In the genomic region with DNA sequence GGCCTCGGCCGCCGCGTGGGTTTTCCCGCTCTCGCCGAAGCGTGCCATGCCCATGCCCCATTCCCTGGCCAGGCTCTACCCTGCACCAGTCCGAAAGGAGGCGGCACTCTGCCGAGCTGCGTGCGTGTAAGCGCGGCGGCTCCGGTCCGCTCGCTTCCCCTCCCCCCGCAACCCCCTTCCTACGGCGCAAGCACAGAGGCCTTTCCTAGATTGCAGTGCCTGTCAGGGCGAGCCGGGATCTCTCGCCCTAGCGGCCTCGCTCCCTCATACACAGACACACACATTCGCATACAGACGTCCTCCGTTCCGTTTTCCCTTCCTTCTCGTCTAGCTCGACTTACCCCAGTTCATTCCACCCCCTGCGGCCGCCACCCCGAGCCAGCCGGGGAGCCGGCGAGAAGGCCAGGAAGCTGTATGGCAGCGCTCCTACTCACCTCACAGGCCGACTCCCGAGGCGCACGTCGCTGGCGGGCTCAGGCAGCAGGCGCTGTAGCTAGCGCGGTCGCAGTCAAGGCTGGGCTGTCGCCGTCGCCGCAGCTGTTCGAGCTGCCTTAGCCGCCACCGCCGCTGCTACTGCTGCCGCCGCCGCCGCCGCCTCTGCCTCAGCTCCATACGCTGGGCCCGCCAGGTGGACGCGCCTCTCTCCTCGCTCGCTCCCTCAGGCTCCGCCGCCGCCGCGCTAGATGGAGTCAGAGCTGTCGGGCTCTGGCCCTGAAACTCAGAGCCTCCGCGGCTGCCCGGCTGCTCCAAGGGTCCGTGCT, we compare ENCODE assay signal across 8 cellular contexts. TPM values are rescaled to one million over a fixed set of nuclear protein-coding genes. Genes with fewer than 3 reads are reported as not detected.
A peak's percentile ranks its signal among the peaks of the same experiment; 100 is the strongest.
DNase-seq lines count a peak whose midpoint lies in the region; ATAC-seq and TF ChIP-seq lines count a peak whose summit lies in the region.

No MANE protein-coding gene starts in this region.

- peaks cover 6% of the 10 kb centered on the region for H3K4me1 Mint-ChIP-seq in stimulated activated effector memory CD8-positive, alpha-beta T cell treated with anti-CD3 and anti-CD28 coated beads, Interleukin-12 subunit alpha, Interleukin-12 subunit beta, amount 100 ng/mL, for 72 hours

- TF ChIP-seq CTCF in VCaP (conservative IDR thresholded peaks at IDR 0.05): no peak
- no peak for TF ChIP-seq CTCF in coronary artery (IDR thresholded peaks at IDR 0.05)
- no peak for TF ChIP-seq CTCF in lower lobe of right lung (IDR thresholded peaks at IDR 0.05)

- peak overlapping the region; percentile 82 for H3K4me3 Mint-ChIP-seq in stimulated activated effector memory CD8-positive, alpha-beta T cell treated with anti-CD3 and anti-CD28 coated beads, Interleukin-12 subunit alpha, Interleukin-12 subunit beta, amount 100 ng/mL, for 72 hours

- no peaks in the 10 kb centered on the region for H3K36me3 ChIP-seq in lower lobe of right lung

- peak overlapping the region; percentile 52 for H3K27ac Mint-ChIP-seq in stimulated activated effector memory CD8-positive, alpha-beta T cell treated with anti-CD3 and anti-CD28 coated beads, Interleukin-12 subunit alpha, Interleukin-12 subunit beta, amount 100 ng/mL, for 72 hours

- DNase-seq in DMS153 treated with DMSO at 0.1 percent for 48 hours (lab: John Stamatoyannopoulos, UW; ENCODE audit: unreplicated experiment): peak; percentile 32
- peak; percentile 16 for DNase-seq in HuH-7.5 (ENCODE audit: low spot score)
- no peak for DNase-seq in coronary artery (ENCODE audit: low spot score)
- DNase-seq in lower lobe of right lung: peak; percentile 63
- peak; percentile 4 to 49 for DNase-seq in stimulated activated effector memory CD8-positive, alpha-beta T cell treated with anti-CD3 and anti-CD28 coated beads, Interleukin-12 subunit alpha, Interleukin-12 subunit beta, amount 100 ng/mL, for 72 hours (ENCODE audit: low spot score in 2 of 2)
- no peak for DNase-seq in CD1c-positive myeloid dendritic cell (ENCODE audit: extremely low spot score)

- intact Hi-C loops in lower lobe of right lung (cut with DNase I): no loop called here

- peak; percentile 47 for ATAC-seq in GM21381 (IDR thresholded peaks at IDR 0.05; ENCODE audit: unreplicated experiment)
- ATAC-seq in lower lobe of right lung: peak; percentile 86 to 88
- ATAC-seq in stimulated activated effector memory CD8-positive, alpha-beta T cell treated with anti-CD3 and anti-CD28 coated beads, Interleukin-12 subunit alpha, Interleukin-12 subunit beta, amount 100 ng/mL, for 72 hours: peak; percentile 74

- H3K27ac ChIP-seq in VCaP (peak overlapping the region; percentile 58), coronary artery (peak overlapping the region; percentile 79), lower lobe of right lung (peak overlapping the region; percentile 60)

- no peaks in the 10 kb centered on the region for H3K9me3 Mint-ChIP-seq in stimulated activated effector memory CD8-positive, alpha-beta T cell treated with anti-CD3 and anti-CD28 coated beads, Interleukin-12 subunit alpha, Interleukin-12 subunit beta, amount 100 ng/mL, for 72 hours

- H3K4me3 ChIP-seq in coronary artery (peak overlapping the region; percentile 67), lower lobe of right lung (peak overlapping the region; percentile 53)

- no peaks in the 10 kb centered on the region for H3K9me3 ChIP-seq in lower lobe of right lung

- no peaks in the 10 kb centered on the region for H3K36me3 Mint-ChIP-seq in stimulated activated effector memory CD8-positive, alpha-beta T cell treated with anti-CD3 and anti-CD28 coated beads, Interleukin-12 subunit alpha, Interleukin-12 subunit beta, amount 100 ng/mL, for 72 hours

- no peaks in the 10 kb centered on the region for H3K27me3 ChIP-seq in lower lobe of right lung (ENCODE audit: low read depth)

- no peaks in the 10 kb centered on the region for H3K4me1 ChIP-seq in lower lobe of right lung

RNA-seq across cellular contexts. Expression of a gene that starts 0.6 kb away (rescaled TPM):
- total RNA-seq in lower lobe of right lung: 0.74 TPM

Comparison
In these comparisons a context has a peak if more than half of its experiments do, and no peak if none do; other contexts are left out.
1. DNase-seq: peak in DMS153 treated with DMSO at 0.1 percent for 48 hours (single experiment), HuH-7.5 (single experiment), lower lobe of right lung (single experiment) and stimulated activated effector memory CD8-positive, alpha-beta T cell treated with anti-CD3 and anti-CD28 coated beads, Interleukin-12 subunit alpha, Interleukin-12 subunit beta, amount 100 ng/mL, for 72 hours (2 of 2); none in coronary artery (single experiment) and CD1c-positive myeloid dendritic cell (single experiment).
2. Peak in every context shown above with its lines, with median percentiles within 50 percentile points of each other: ATAC-seq and H3K27ac ChIP-seq.